ENCODE assay signal across 11 cellular contexts in genomic region chr4:51853027-51853682, GRCh38. TPM values are rescaled to one million over a fixed set of nuclear protein-coding genes. Genes with fewer than 3 reads are reported as not detected.
DNase-seq lines count a peak whose midpoint lies in the region; ATAC-seq and TF ChIP-seq lines count a peak whose summit lies in the region.
"Had no signal": no experiment of that assay in that cellular context is flagged by ENCODE, and none has a peak within 500 bp of the region (broad histone marks: within the 10 kb centered on the region; RNA-seq: fewer than 3 reads in every experiment).

No MANE protein-coding gene starts in this region.

- TF ChIP-seq CTCF in colonic mucosa (IDR thresholded peaks at IDR 0.05) (no peak), liver (IDR thresholded peaks at IDR 0.05; ENCODE audit: low read depth, low read length, missing input control) (no peak), transverse colon (IDR thresholded peaks at IDR 0.05) (no peak), omental fat pad (IDR thresholded peaks at IDR 0.05) (no peak), spleen (IDR thresholded peaks at IDR 0.05 in 8 of 11, conservative IDR thresholded peaks at IDR 0.05 in 3 of 11) (no peak)

- H3K4me3 ChIP-seq in colonic mucosa (no peak overlapping the region), liver (ENCODE audit: low read depth in 1 of 3, low read length in 3 of 3) (peak overlapping the region in 1 of 3 donors; percentile 9), transverse colon (no peak overlapping the region), spleen (no peak overlapping the region)
- H3K4me3 ChIP-seq: PC-9 had no signal

- intact Hi-C loops in colonic mucosa (cut with DNase I) (no loop called here), transverse colon (cut with DNase I; ENCODE audit: low total_unique reads) (no loop called here), spleen (cut with DNase I; ENCODE audit: low total_unique reads) (no loop called here)

- TF ChIP-seq RAD21 in liver (IDR thresholded peaks at IDR 0.05) = peak in 1 of 2 donors; percentile 33

- 24% methylated on average over 6 of the region's 6 CpGs for WGBS in liver
- 22 to 52% methylated on average over 3 to 6 of the region's 6 CpGs for WGBS in transverse colon (ENCODE audit: low coverage in 1 of 2), 2 donors
- 68 to 89% (median 81%) methylated on average over 6 of the region's 6 CpGs for WGBS in spleen, 5 donors

- in situ Hi-C loops in transverse colon (cut with MboI; ENCODE audit: low pct_ligation_motif_present in 1 of 4, low pct_unique_long_range_greater_than_20kb in 1 of 4, low sequenced_read_pairs in 3 of 4) = no loop called here

- peaks cover 19% of the 10 kb centered on the region for H3K4me1 Mint-ChIP-seq in activated naive CD8-positive, alpha-beta T cell treated with anti-CD3 and anti-CD28 coated beads, Interleukin-2, amount 10 ng/mL, durations not matched to agents 7 days and 5 days
- H3K4me1 Mint-ChIP-seq in activated naive CD8-positive, alpha-beta T cell treated with anti-CD3 and anti-CD28 coated beads for 36 hours = peaks cover 56% of the 10 kb centered on the region

- H3K27me3 ChIP-seq in colonic mucosa (no peaks in the 10 kb centered on the region), liver (ENCODE audit: control insufficient read depth in 4 of 4, insufficient read depth in 4 of 4, low read length in 3 of 4) (no peaks in the 10 kb centered on the region), transverse colon (no peaks in the 10 kb centered on the region), spleen (replicated peaks in 1 of 7) (no peaks in the 10 kb centered on the region)

- H3K4me1 ChIP-seq in colonic mucosa (peaks cover 6% of the 10 kb centered on the region), liver (ENCODE audit: control insufficient read depth in 4 of 4, insufficient read depth in 4 of 4, low read length in 3 of 4) (peaks cover 18 to 62% (median 41%) of the 10 kb centered on the region in 4 donors), transverse colon (peaks cover 9 to 44% (median 23%) of the 10 kb centered on the region in 4 donors), spleen (peaks cover 0 to 46% (median 27%) of the 10 kb centered on the region in 6 donors)

- no peaks in the 10 kb centered on the region for H3K27me3 Mint-ChIP-seq in activated naive CD8-positive, alpha-beta T cell treated with anti-CD3 and anti-CD28 coated beads, Interleukin-2, amount 10 ng/mL, durations not matched to agents 7 days and 5 days
- no peaks in the 10 kb centered on the region for H3K27me3 Mint-ChIP-seq in activated naive CD8-positive, alpha-beta T cell treated with anti-CD3 and anti-CD28 coated beads for 36 hours
- H3K27me3 Mint-ChIP-seq: B cell had no signal

- POLR2A ChIA-PET in activated naive CD8-positive, alpha-beta T cell treated with anti-CD3 and anti-CD28 coated beads, Interleukin-2, amount 10 ng/mL, durations not matched to agents 7 days and 5 days (lab: Charles Lee) = no interaction called here

- no peak overlapping the region for H3K4me3 Mint-ChIP-seq in activated naive CD8-positive, alpha-beta T cell treated with anti-CD3 and anti-CD28 coated beads, Interleukin-2, amount 10 ng/mL, durations not matched to agents 7 days and 5 days
- no peak overlapping the region for H3K4me3 Mint-ChIP-seq in activated naive CD8-positive, alpha-beta T cell treated with anti-CD3 and anti-CD28 coated beads for 36 hours
- H3K4me3 Mint-ChIP-seq: B cell had no signal

- no peak for DNase-seq in activated naive CD8-positive, alpha-beta T cell treated with anti-CD3 and anti-CD28 coated beads, Interleukin-2, amount 10 ng/mL, durations not matched to agents 7 days and 5 days
- DNase-seq in activated naive CD8-positive, alpha-beta T cell treated with anti-CD3 and anti-CD28 coated beads for 36 hours = no peak
- DNase-seq in colonic mucosa (peak; percentile 47), transverse colon (peak; percentile 32), activated gamma-delta T cell (lab: John Stamatoyannopoulos, UW) (no peak), omental fat pad (ENCODE audit: low spot score) (no peak), spleen (no peak)
- DNase-seq: activated CD4-positive, CD25-positive, alpha-beta regulatory T cell; PC-9 had no signal

- no peaks in the 10 kb centered on the region for H3K9me3 ChIP-seq in colonic mucosa
- H3K9me3 ChIP-seq in liver (ENCODE audit: control insufficient read depth in 4 of 4, low read length in 3 of 4) = no peaks in the 10 kb centered on the region
- no peaks in the 10 kb centered on the region for H3K9me3 ChIP-seq in transverse colon
- no peaks in the 10 kb centered on the region for H3K9me3 ChIP-seq in spleen

- no peak for ATAC-seq in activated naive CD8-positive, alpha-beta T cell treated with anti-CD3 and anti-CD28 coated beads, Interleukin-2, amount 10 ng/mL, durations not matched to agents 7 days and 5 days (ENCODE audit: low read depth)
- no peak for ATAC-seq in omental fat pad (ENCODE audit: low FRiP score)

- no peak overlapping the region for H3K27ac ChIP-seq in colonic mucosa
- peak overlapping the region; percentile 15 to 53 for H3K27ac ChIP-seq in liver (ENCODE audit: low read depth in 1 of 2, low read length in 2 of 2)
- peak overlapping the region in 3 of 4 donors; percentile 51 to 57 (median 52) for H3K27ac ChIP-seq in transverse colon
- H3K27ac ChIP-seq in spleen = peak overlapping the region in 2 of 8 donors; percentile 5 to 22
- H3K27ac ChIP-seq: PC-9 had no signal

- no peaks in the 10 kb centered on the region for H3K36me3 ChIP-seq in colonic mucosa
- H3K36me3 ChIP-seq in liver (ENCODE audit: control insufficient read depth in 4 of 4, insufficient read depth in 3 of 4, low read depth in 1 of 4, low read length in 3 of 4) = no peaks in the 10 kb centered on the region
- no peaks in the 10 kb centered on the region for H3K36me3 ChIP-seq in transverse colon
- H3K36me3 ChIP-seq in spleen = no peaks in the 10 kb centered on the region

- no peaks in the 10 kb centered on the region for H3K9me3 Mint-ChIP-seq in activated naive CD8-positive, alpha-beta T cell treated with anti-CD3 and anti-CD28 coated beads, Interleukin-2, amount 10 ng/mL, durations not matched to agents 7 days and 5 days
- H3K9me3 Mint-ChIP-seq in activated naive CD8-positive, alpha-beta T cell treated with anti-CD3 and anti-CD28 coated beads for 36 hours = no peaks in the 10 kb centered on the region

- H3K27ac Mint-ChIP-seq in activated naive CD8-positive, alpha-beta T cell treated with anti-CD3 and anti-CD28 coated beads, Interleukin-2, amount 10 ng/mL, durations not matched to agents 7 days and 5 days = peak overlapping the region; percentile 22
- H3K27ac Mint-ChIP-seq in activated naive CD8-positive, alpha-beta T cell treated with anti-CD3 and anti-CD28 coated beads for 36 hours = no peak overlapping the region
- H3K27ac Mint-ChIP-seq: B cell had no signal

- H3K9ac ChIP-seq in colonic mucosa (ENCODE audit: low read depth in 2 of 2, low read length in 2 of 2) (no peak overlapping the region), liver (ENCODE audit: low read depth in 1 of 2, low read length in 2 of 2) (no peak overlapping the region)

- no peak for TF ChIP-seq EP300 in transverse colon (IDR thresholded peaks at IDR 0.05; ENCODE audit: low read depth)

- peaks cover 8% of the 10 kb centered on the region for H3K36me3 Mint-ChIP-seq in activated naive CD8-positive, alpha-beta T cell treated with anti-CD3 and anti-CD28 coated beads, Interleukin-2, amount 10 ng/mL, durations not matched to agents 7 days and 5 days
- H3K36me3 Mint-ChIP-seq in activated naive CD8-positive, alpha-beta T cell treated with anti-CD3 and anti-CD28 coated beads for 36 hours = peaks cover 33% of the 10 kb centered on the region

- TF ChIP-seq POLR2A in transverse colon (IDR thresholded peaks at IDR 0.05) = no peak
- TF ChIP-seq POLR2A in spleen (IDR thresholded peaks at IDR 0.05) = no peak

TF ChIP-seq in liver, 16 proteins besides CTCF, POLR2A, EP300 and RAD21 (continues in another document):
- TF ChIP-seq TAF1 (conservative IDR thresholded peaks at IDR 0.05) (no peak), FOXA2 (IDR thresholded peaks at IDR 0.05) (peak; percentile 64), GABPA (IDR thresholded peaks at IDR 0.05 in 1 of 2, conservative IDR thresholded peaks at IDR 0.05 in 1 of 2) (no peak), YY1 (IDR thresholded peaks at IDR 0.05) (peak; percentile 63), JUND (IDR thresholded peaks at IDR 0.05) (peak; percentile 26 to 27), ZBTB33 (IDR thresholded peaks at IDR 0.05) (peak; percentile 52), ATF3 (IDR thresholded peaks at IDR 0.05) (peak; percentile 28), HNF4G (IDR thresholded peaks at IDR 0.05) (peak; percentile 62), RXRA (IDR thresholded peaks at IDR 0.05) (peak; percentile 41 to 64)

RNA-seq across cellular contexts. Expression of gene DCUN1D4, which starts 10.2 kb away (rescaled TPM):
- total RNA-seq in activated naive CD8-positive, alpha-beta T cell treated with anti-CD3 and anti-CD28 coated beads, Interleukin-2, amount 10 ng/mL, durations not matched to agents 7 days and 5 days = 10 to 100 TPM; 44.8 to 48.4 TPM
- 10 to 100 TPM; 39.4 to 42.9 TPM for total RNA-seq in activated naive CD8-positive, alpha-beta T cell treated with anti-CD3 and anti-CD28 coated beads for 36 hours
- total RNA-seq in colonic mucosa (10 to 100 TPM; 30.4 to 36.0 TPM), liver (10 to 100 TPM; 27.7 to 33.9 TPM), transverse colon (10 to 100 TPM; 25.1 to 66.4 (median 40.9) TPM), omental fat pad (10 to 100 TPM; 27.6 to 50.9 (median 42.1) TPM), spleen (10 to 100 TPM; 30.8 to 59.8 (median 44.8) TPM)
- polyA plus RNA-seq in liver (10 to 100 TPM; 15.2 to 15.8 TPM), spleen (10 to 100 TPM; 10.8 to 15.8 (median 12.9) TPM)

Comparison
In these comparisons a context has a peak if more than half of its experiments do, and no peak if none do; other contexts are left out.
1. DNase-seq: peak in colonic mucosa (single experiment) and transverse colon (single experiment); none in activated naive CD8-positive, alpha-beta T cell treated with anti-CD3 and anti-CD28 coated beads, Interleukin-2, amount 10 ng/mL, durations not matched to agents 7 days and 5 days (single experiment), activated naive CD8-positive, alpha-beta T cell treated with anti-CD3 and anti-CD28 coated beads for 36 hours (single experiment), activated gamma-delta T cell (single experiment), omental fat pad (single experiment) and spleen (single experiment).